In the genomic region with DNA sequence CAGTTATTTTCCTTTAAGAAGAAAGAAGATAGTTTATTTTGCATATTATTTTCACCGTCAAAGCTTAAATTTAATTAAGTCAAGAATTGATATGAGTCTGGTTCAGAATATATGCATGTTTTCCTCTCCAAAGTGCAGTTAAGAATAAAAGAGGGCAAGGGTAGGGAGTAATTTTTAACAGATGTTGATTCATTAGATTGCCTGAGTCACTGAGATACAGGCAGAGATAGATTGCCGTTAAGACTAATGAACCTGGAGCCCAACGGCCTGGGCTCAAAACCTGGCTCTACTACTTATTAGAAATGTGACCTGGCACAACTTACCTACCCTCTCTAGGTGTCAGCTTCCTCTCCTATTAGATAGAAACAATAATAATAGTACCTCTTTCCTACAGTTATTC, we compare ENCODE assay signal across 19 cellular contexts.
"Had no signal": no experiment of that assay in that cellular context is flagged by ENCODE, and none has a peak within 500 bp of the region (broad histone marks: within the 10 kb centered on the region; RNA-seq: fewer than 3 reads in every experiment).

No MANE protein-coding gene starts in this region.

- H3K4me3 ChIP-seq: hepatocyte, lower lobe of right lung, sigmoid colon, stomach, testis, upper lobe of right lung had no signal

- H3K4me3 Mint-ChIP-seq: activated CD4-positive, alpha-beta T cell treated with anti-CD3 and anti-CD28 coated beads, Interleukin-2, amount 10 ng/mL, durations not matched to agents 7 days and 5 days; activated naive CD4-positive, alpha-beta T cell treated with anti-CD3 and anti-CD28 coated beads for 36 hours; activated T-cell treated with anti-CD3 and anti-CD28 coated beads, Interleukin-2, amount 50 U/mL, for 4 hours; natural killer cell; stimulated activated effector memory CD8-positive, alpha-beta T cell treated with anti-CD3 and anti-CD28 coated beads, Interleukin-12 subunit alpha, Interleukin-12 subunit beta, amount 100 ng/mL, for 72 hours had no signal

- ATAC-seq: activated CD4-positive, CD25-positive, alpha-beta regulatory T cell treated with anti-CD3 and anti-CD28 coated beads, Interleukin-2, amount 50 U/mL, for 24 hours; activated T-cell treated with anti-CD3 and anti-CD28 coated beads, Interleukin-2, amount 50 U/mL, for 4 hours; lower lobe of right lung; natural killer cell; stimulated activated effector memory CD8-positive, alpha-beta T cell treated with anti-CD3 and anti-CD28 coated beads, Interleukin-12 subunit alpha, Interleukin-12 subunit beta, amount 100 ng/mL, for 72 hours; upper lobe of right lung had no signal

- H3K36me3 Mint-ChIP-seq: natural killer cell; stimulated activated effector memory CD8-positive, alpha-beta T cell treated with anti-CD3 and anti-CD28 coated beads, Interleukin-12 subunit alpha, Interleukin-12 subunit beta, amount 100 ng/mL, for 72 hours had no signal

- H3K27ac ChIP-seq: hepatocyte, lower lobe of right lung, neutrophil, parathyroid adenoma, sigmoid colon, stomach, testis, upper lobe of right lung had no signal

- H3K4me1 Mint-ChIP-seq: activated CD4-positive, alpha-beta T cell treated with anti-CD3 and anti-CD28 coated beads, Interleukin-2, amount 10 ng/mL, durations not matched to agents 7 days and 5 days; natural killer cell; stimulated activated effector memory CD8-positive, alpha-beta T cell treated with anti-CD3 and anti-CD28 coated beads, Interleukin-12 subunit alpha, Interleukin-12 subunit beta, amount 100 ng/mL, for 72 hours had no signal

- H3K36me3 ChIP-seq: lower lobe of right lung, neutrophil, sigmoid colon, stomach, upper lobe of right lung had no signal

- H3K27ac Mint-ChIP-seq: activated CD4-positive, alpha-beta T cell treated with anti-CD3 and anti-CD28 coated beads, Interleukin-2, amount 10 ng/mL, durations not matched to agents 7 days and 5 days; activated naive CD4-positive, alpha-beta T cell treated with anti-CD3 and anti-CD28 coated beads for 36 hours; natural killer cell; stimulated activated effector memory CD8-positive, alpha-beta T cell treated with anti-CD3 and anti-CD28 coated beads, Interleukin-12 subunit alpha, Interleukin-12 subunit beta, amount 100 ng/mL, for 72 hours had no signal

- H3K9me3 ChIP-seq: lower lobe of right lung, neutrophil, sigmoid colon, stomach, testis, upper lobe of right lung had no signal

- H3K4me1 ChIP-seq: lower lobe of right lung, parathyroid adenoma, sigmoid colon, stomach, testis, upper lobe of right lung had no signal

- H3K27me3 ChIP-seq: hepatocyte, neutrophil, sigmoid colon, stomach, testis, upper lobe of right lung had no signal

- H3K27me3 Mint-ChIP-seq: activated CD4-positive, alpha-beta T cell treated with anti-CD3 and anti-CD28 coated beads, Interleukin-2, amount 10 ng/mL, durations not matched to agents 7 days and 5 days had no signal

- H3K9me3 Mint-ChIP-seq: activated CD4-positive, alpha-beta T cell treated with anti-CD3 and anti-CD28 coated beads, Interleukin-2, amount 10 ng/mL, durations not matched to agents 7 days and 5 days had no signal

- DNase-seq: activated CD4-positive, alpha-beta T cell treated with anti-CD3 and anti-CD28 coated beads, Interleukin-2, amount 10 ng/mL, durations not matched to agents 7 days and 5 days; activated CD8-positive, alpha-beta memory T cell treated with anti-CD3 and anti-CD28 coated beads, Interleukin-2, amount 50 U/mL, for 4 hours; activated naive CD4-positive, alpha-beta T cell treated with anti-CD3 and anti-CD28 coated beads for 36 hours; activated T-cell treated with anti-CD3 and anti-CD28 coated beads, Interleukin-2, amount 50 U/mL, for 4 hours; cerebellar nuclear complex; cortex of kidney; erythroblast; lower lobe of right lung; natural killer cell; sigmoid colon; stimulated activated CD4-positive, alpha-beta T cell treated with anti-CD3 and anti-CD28 coated beads, Interleukin-4, amount 100 ng/mL, for 24 hours; stomach; testis; upper lobe of right lung had no signal
